In the genomic region with DNA sequence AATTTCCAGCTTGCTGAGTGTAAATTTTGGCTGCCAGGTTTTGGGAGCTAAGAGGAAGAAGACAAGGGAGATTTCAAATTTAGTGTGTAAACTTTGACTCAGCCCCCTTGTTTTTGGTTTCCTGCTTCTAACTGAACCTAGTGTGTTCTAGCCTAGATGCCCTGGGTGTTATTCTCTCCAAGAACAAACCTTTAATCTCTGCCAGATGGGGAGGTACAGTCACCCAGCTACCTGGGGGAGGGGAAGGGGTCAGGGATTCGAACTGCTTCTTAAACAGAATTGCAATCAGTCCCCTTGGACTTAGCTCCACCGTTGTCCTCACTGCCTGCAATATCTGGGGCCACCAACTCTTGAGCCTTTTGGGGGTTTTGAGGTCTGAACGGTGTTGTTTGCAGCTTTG, we compare ENCODE assay signal across 15 cellular contexts.
"Had no signal": no experiment of that assay in that cellular context is flagged by ENCODE, and none has a peak within 500 bp of the region (broad histone marks: within the 10 kb centered on the region; RNA-seq: fewer than 3 reads in every experiment).

No MANE protein-coding gene starts in this region.

- DNase-seq: effector CD4-positive, alpha-beta T cell; foreskin melanocyte; heart left ventricle; hippocampal formation; kidney glomerular epithelial cell; mesendoderm; naive thymus-derived CD4-positive, alpha-beta T cell; stimulated activated CD4-positive, alpha-beta T cell treated with anti-CD3 and anti-CD28 coated beads, Interleukin-2, amount 100 ng/mL, for 48 hours; stimulated activated naive CD4-positive, alpha-beta T cell treated with Interleukin-2 at 50 U/mL for 16 hours; thyroid gland had no signal

- H3K27me3 ChIP-seq: neutrophil, thyroid gland had no signal

- H3K4me2 ChIP-seq: smooth muscle cell had no signal

- H3K9me3 ChIP-seq: neutrophil, thyroid gland had no signal

- FAIRE-seq: islet of Langerhans, urothelium cell line had no signal

- H3K4me1 ChIP-seq: heart left ventricle, thyroid gland had no signal

- H3K4me3 ChIP-seq: coronary artery, heart left ventricle, smooth muscle cell, thyroid gland had no signal

- H3K27ac ChIP-seq: coronary artery, heart left ventricle, neutrophil, thyroid gland had no signal

- H3K36me3 ChIP-seq: heart left ventricle, neutrophil, thyroid gland had no signal
